In genomic region chr13:21208755-21209154, GRCh38 we compare ENCODE assay signal across 17 cellular contexts. TPM values are rescaled to one million over a fixed set of nuclear protein-coding genes. Genes with fewer than 3 reads are reported as not detected.
DNase-seq lines count a peak whose midpoint lies in the region; ATAC-seq and TF ChIP-seq lines count a peak whose summit lies in the region.
"Had no signal": no experiment of that assay in that cellular context is flagged by ENCODE, and none has a peak within 500 bp of the region (broad histone marks: within the 10 kb centered on the region; RNA-seq: fewer than 3 reads in every experiment).

No MANE protein-coding gene starts in this region.

- no peaks in the 10 kb centered on the region for H3K79me2 ChIP-seq in DND-41 (ENCODE audit: insufficient read depth, low read length)

- H3K4me2 ChIP-seq in DND-41 (ENCODE audit: insufficient read depth, low read length) = no peak overlapping the region
- H3K4me2 ChIP-seq: A549 had no signal

- H3K4me3 Mint-ChIP-seq in type B pancreatic cell = no peak overlapping the region
- H3K4me3 Mint-ChIP-seq: CD4-positive, alpha-beta T cell; IgD-negative memory B cell had no signal

- in situ Hi-C loops in transverse colon (cut with MboI; ENCODE audit: low pct_ligation_motif_present in 1 of 4, low pct_unique_long_range_greater_than_20kb in 1 of 4, low sequenced_read_pairs in 3 of 4) = no loop called here

- peaks cover 10% of the 10 kb centered on the region for H3K9me3 ChIP-seq in DND-41 (ENCODE audit: insufficient read depth, low read length, severe bottlenecking)
- H3K9me3 ChIP-seq in transverse colon = no peaks in the 10 kb centered on the region
- H3K9me3 ChIP-seq: A549 had no signal

- peaks cover 14% of the 10 kb centered on the region for H3K27me3 Mint-ChIP-seq in type B pancreatic cell

- no peak overlapping the region for H3K4me3 ChIP-seq in DND-41 (ENCODE audit: low read depth in 1 of 2, low read length in 2 of 2)
- H3K4me3 ChIP-seq in transverse colon = no peak overlapping the region
- H3K4me3 ChIP-seq: A549, GM23248, HAP-1 had no signal

- H3K9ac ChIP-seq in DND-41 (ENCODE audit: low read depth, low read length) = no peak overlapping the region
- H3K9ac ChIP-seq: GM23248 had no signal

- H3K36me3 ChIP-seq in DND-41 (ENCODE audit: insufficient read depth, low read length) (no peaks in the 10 kb centered on the region), transverse colon (no peaks in the 10 kb centered on the region)
- H3K36me3 ChIP-seq: HAP-1 had no signal

- intact Hi-C loops in transverse colon (cut with DNase I; ENCODE audit: low total_unique reads) = no loop called here

- H3K27ac ChIP-seq in DND-41 (ENCODE audit: low read length) = peak overlapping the region; percentile 15; the same call in 1 of the 2 replicates
- no peak overlapping the region for H3K27ac ChIP-seq in transverse colon
- H3K27ac ChIP-seq: 22Rv1, A549, C4-2B, GM23248 had no signal

- no peak for ATAC-seq in DND-41 (ENCODE audit: insufficient read depth, low read depth)
- ATAC-seq: A549, HepG2 had no signal

- DNase-seq in DND-41 (no peak), fibroblast of gingiva (ENCODE audit: low read depth) (peak; percentile 23), iris pigment epithelial cell (ENCODE audit: low read depth) (peak; percentile 12), type B pancreatic cell (ENCODE audit: extremely low spot score, unreplicated experiment) (peak; percentile 40), NCI-H1048 (lab: John Stamatoyannopoulos, UW) (no peak), transverse colon (no peak)
- no peak for DNase-seq in activated naive CD4-positive, alpha-beta T cell (lab: John Stamatoyannopoulos, UW)
- DNase-seq: AML-193; CD4-positive, alpha-beta T cell; DMS79 treated with DMSO at 0.1 percent for 48 hours; GM23248 had no signal

- H2AFZ ChIP-seq in DND-41 (ENCODE audit: low read depth, low read length) = no peak overlapping the region
- H2AFZ ChIP-seq: GM23248 had no signal

- WGBS in transverse colon (ENCODE audit: low coverage in 1 of 2), 2 donors = 86% methylated on average over 3 of the region's 3 CpGs; no CpG with 5 or more reads in 1 of the 2 donors

- peaks cover 7% of the 10 kb centered on the region for H3K9me3 Mint-ChIP-seq in type B pancreatic cell

- H3K27me3 ChIP-seq in DND-41 (ENCODE audit: insufficient read depth, low read length, poor library complexity) (no peaks in the 10 kb centered on the region), transverse colon (no peaks in the 10 kb centered on the region)

- H3K4me1 ChIP-seq in DND-41 (ENCODE audit: insufficient read depth, low read length) (no peaks in the 10 kb centered on the region), transverse colon (no peaks in the 10 kb centered on the region)
- H3K4me1 ChIP-seq: A549, HAP-1 had no signal

- no peak for TF ChIP-seq EP300 in transverse colon (IDR thresholded peaks at IDR 0.05; ENCODE audit: low read depth)

- no peaks in the 10 kb centered on the region for H4K20me1 ChIP-seq in DND-41 (ENCODE audit: insufficient read depth, low read length)

- no peaks in the 10 kb centered on the region for H3K36me3 Mint-ChIP-seq in type B pancreatic cell
- H3K36me3 Mint-ChIP-seq: IgD-negative memory B cell had no signal

- no peak for TF ChIP-seq POLR2A in transverse colon (IDR thresholded peaks at IDR 0.05)

- no peaks in the 10 kb centered on the region for H3K4me1 Mint-ChIP-seq in type B pancreatic cell (ENCODE audit: unreplicated experiment)
- H3K4me1 Mint-ChIP-seq: IgD-negative memory B cell had no signal

- no peak overlapping the region for H3K27ac Mint-ChIP-seq in type B pancreatic cell
- H3K27ac Mint-ChIP-seq: CD4-positive, alpha-beta T cell; IgD-negative memory B cell had no signal

- TF ChIP-seq CTCF in DND-41 (IDR thresholded peaks at IDR 0.05; ENCODE audit: borderline replicate concordance, extremely low read depth, low read length, poor library complexity, severe bottlenecking) = no peak
- no peak for TF ChIP-seq CTCF in type B pancreatic cell (conservative IDR thresholded peaks at IDR 0.05)
- no peak for TF ChIP-seq CTCF in transverse colon (IDR thresholded peaks at IDR 0.05)

RNA-seq across cellular contexts. Expression of gene MRPL57, which starts 32.3 kb away (rescaled TPM):
- total RNA-seq in type B pancreatic cell (ENCODE audit: low replicate concordance) = 22.0 and 24.1 TPM in 2 replicates
- total RNA-seq in transverse colon = 10 to 100 TPM; 27.0 to 59.7 (median 39.2) TPM

RNA-seq across cellular contexts. Expression of gene SKA3, which starts 32.4 kb away (rescaled TPM):
- total RNA-seq in type B pancreatic cell (ENCODE audit: low replicate concordance) (7.6 and 20.5 TPM in 2 replicates), transverse colon (1 to 10 TPM in 2 of 4 donors, under 1 TPM in 1, not detected in 1; 1.00 to 1.6 (median 1.6) TPM)

Comparison
In these comparisons a context has a peak if more than half of its experiments do, and no peak if none do; other contexts are left out.
1. DNase-seq: peak in fibroblast of gingiva (single experiment), iris pigment epithelial cell (single experiment) and type B pancreatic cell (single experiment); none in DND-41 (single experiment), NCI-H1048 (single experiment), transverse colon (single experiment) and activated naive CD4-positive, alpha-beta T cell (0 of 4).